ENCODE assay signal across 22 cellular contexts in genomic region chr4:8651661-8652180, GRCh38. TPM values are rescaled to one million over a fixed set of nuclear protein-coding genes. Genes with fewer than 3 reads are reported as not detected.
DNase-seq lines count a peak whose midpoint lies in the region; ATAC-seq, FAIRE-seq and TF ChIP-seq lines count a peak whose summit lies in the region.
"Had no signal": no experiment of that assay in that cellular context is flagged by ENCODE, and none has a peak within 500 bp of the region (broad histone marks: within the 10 kb centered on the region; RNA-seq: fewer than 3 reads in every experiment).

No MANE protein-coding gene starts in this region.

- no peak for TF ChIP-seq EP300 in sigmoid colon (IDR thresholded peaks at IDR 0.05)

- H3K9me3 ChIP-seq in H9 (ENCODE audit: control insufficient read depth, low read depth, low read length) (no peaks in the 10 kb centered on the region), sigmoid colon (no peaks in the 10 kb centered on the region)
- no peaks in the 10 kb centered on the region for H3K9me3 ChIP-seq in CD4-positive, alpha-beta memory T cell (ENCODE audit: control insufficient read depth in 1 of 2, low read length in 2 of 2)
- no peaks in the 10 kb centered on the region for H3K9me3 ChIP-seq in CD8-positive, alpha-beta T cell (ENCODE audit: low read length)

- H3K56ac ChIP-seq in H9 (ENCODE audit: insufficient read length, low read depth, low read length) = no peak overlapping the region

- no peak overlapping the region for H3K4ac ChIP-seq in H9 (ENCODE audit: low read depth, low read length)

- FAIRE-seq in D721Med (lab: Jason Lieb, UNC) = no peak
- FAIRE-seq: A204.1, GM12891 had no signal

- no peak overlapping the region for H4K5ac ChIP-seq in H9 (ENCODE audit: insufficient read length, low read depth, low read length)

- no peak overlapping the region for H2BK5ac ChIP-seq in H9 (ENCODE audit: insufficient read length, low read length)

- H3K27me3 ChIP-seq in H9 (ENCODE audit: insufficient read depth, low read length) (no peaks in the 10 kb centered on the region), sigmoid colon (peaks cover 0 to 29% (median 0%) of the 10 kb centered on the region in 3 donors)
- H3K27me3 ChIP-seq in CD4-positive, alpha-beta memory T cell (ENCODE audit: insufficient read depth, low read length) = no peaks in the 10 kb centered on the region
- H3K27me3 ChIP-seq in CD8-positive, alpha-beta T cell (ENCODE audit: insufficient read depth, low read length) = no peaks in the 10 kb centered on the region
- H3K27me3 ChIP-seq: BE2C had no signal

- peaks cover 8 to 14% of the 10 kb centered on the region in 2 experiments for H3K4me1 Mint-ChIP-seq in H9
- no peaks in the 10 kb centered on the region for H3K4me1 Mint-ChIP-seq in mesothelial cell of epicardium
- H3K4me1 Mint-ChIP-seq in CD4-positive, alpha-beta memory T cell = no peaks in the 10 kb centered on the region
- no peaks in the 10 kb centered on the region for H3K4me1 Mint-ChIP-seq in CD8-positive, alpha-beta T cell (ENCODE audit: low read depth)
- H3K4me1 Mint-ChIP-seq: CD4-positive, CD25-positive, alpha-beta regulatory T cell had no signal

- H3K36me3 Mint-ChIP-seq in H9 (ENCODE audit: insufficient read depth in 1 of 3, low read depth in 3 of 3) = no peaks in the 10 kb centered on the region
- no peaks in the 10 kb centered on the region for H3K36me3 Mint-ChIP-seq in mesothelial cell of epicardium
- no peaks in the 10 kb centered on the region for H3K36me3 Mint-ChIP-seq in CD4-positive, alpha-beta memory T cell
- no peaks in the 10 kb centered on the region for H3K36me3 Mint-ChIP-seq in CD8-positive, alpha-beta T cell
- H3K36me3 Mint-ChIP-seq: CD4-positive, CD25-positive, alpha-beta regulatory T cell had no signal

- DNase-seq in H9 (peak; percentile 19), coronary artery (ENCODE audit: low spot score) (peak; percentile 46), mesothelial cell of epicardium (ENCODE audit: low spot score in 2 of 2, unreplicated experiment in 2 of 2) (peak; percentile 14 to 30), sigmoid colon (peak; percentile 36), cerebellar cortex (ENCODE audit: low spot score) (no peak), D721Med (ENCODE audit: insufficient read length, low spot score) (no peak)
- DNase-seq in CD4-positive, alpha-beta memory T cell = no peak
- no peak for DNase-seq in CD8-positive, alpha-beta T cell
- DNase-seq: BE2C; Calu3; CD4-positive, CD25-positive, alpha-beta regulatory T cell; DMS53; EL; HFFc6; NCI-H1417; NCI-H187 treated with DMSO at 0.1 percent for 48 hours; NCI-H526; PC-3; SJCRH30 had no signal

- ATAC-seq in CD8-positive, alpha-beta T cell = no peak
- ATAC-seq: PC-3 had no signal

- H3K9me3 Mint-ChIP-seq in H9 (peaks cover 0 to 7% of the 10 kb centered on the region in 2 experiments; a peak in 2 of 5 replicates), mesothelial cell of epicardium (peaks cover 4% of the 10 kb centered on the region)
- H3K9me3 Mint-ChIP-seq in CD4-positive, alpha-beta memory T cell = peaks cover 0 to 5% (median 2%) of the 10 kb centered on the region in 8 donors
- peaks cover 2% of the 10 kb centered on the region for H3K9me3 Mint-ChIP-seq in CD8-positive, alpha-beta T cell
- H3K9me3 Mint-ChIP-seq: HFFc6 had no signal

- H3K4me1 ChIP-seq in H9 (ENCODE audit: insufficient read depth, low read length) = no peaks in the 10 kb centered on the region
- no peaks in the 10 kb centered on the region for H3K4me1 ChIP-seq in sigmoid colon
- H3K4me1 ChIP-seq in CD4-positive, alpha-beta memory T cell (ENCODE audit: insufficient read depth, low read length) = no peaks in the 10 kb centered on the region
- no peaks in the 10 kb centered on the region for H3K4me1 ChIP-seq in CD8-positive, alpha-beta T cell (ENCODE audit: insufficient read depth, low read length)
- H3K4me1 ChIP-seq: BE2C, SJCRH30 had no signal

- H3K14ac ChIP-seq in H9 (ENCODE audit: insufficient read depth, low read length) = peak overlapping the region; percentile 10; the same call in 1 of the 2 replicates

- WGBS in H9 (ENCODE audit: extremely low coverage, insufficient read length, low lambda C conversion rate) = no CpG with 5 or more reads among the region's 18 CpGs
- WGBS in sigmoid colon, 2 donors = 74 to 83% methylated on average over 18 of the region's 18 CpGs

- intact Hi-C loops in sigmoid colon (cut with DNase I) = no loop called here
- intact Hi-C loops in CD4-positive, alpha-beta memory T cell (cut with micrococcal nuclease) = no loop called here
- intact Hi-C loops in CD8-positive, alpha-beta T cell (cut with DNase I, micrococcal nuclease) = no loop called here

- H2AFZ ChIP-seq in H9 (ENCODE audit: low read length) = no peak overlapping the region

- no peak overlapping the region for H3K23ac ChIP-seq in H9 (ENCODE audit: insufficient read length, low read depth, low read length)

- no peak overlapping the region for H2BK15ac ChIP-seq in H9 (ENCODE audit: low read depth, low read length)

- no peak overlapping the region for H3K27ac Mint-ChIP-seq in H9
- no peak overlapping the region for H3K27ac Mint-ChIP-seq in mesothelial cell of epicardium
- no peak overlapping the region for H3K27ac Mint-ChIP-seq in CD4-positive, alpha-beta memory T cell
- H3K27ac Mint-ChIP-seq in CD8-positive, alpha-beta T cell = no peak overlapping the region
- H3K27ac Mint-ChIP-seq: CD4-positive, CD25-positive, alpha-beta regulatory T cell; HFFc6 had no signal

- TF ChIP-seq CTCF in H9 (conservative IDR thresholded peaks at IDR 0.05) (no peak), coronary artery (IDR thresholded peaks at IDR 0.05) (no peak), mesothelial cell of epicardium (IDR thresholded peaks at IDR 0.05; ENCODE audit: unreplicated experiment) (no peak), sigmoid colon (IDR thresholded peaks at IDR 0.05) (no peak), D721Med (IDR thresholded peaks at IDR 0.05; ENCODE audit: insufficient read depth, missing control alignments) (no peak)
- TF ChIP-seq CTCF in CD8-positive, alpha-beta T cell (IDR thresholded peaks at IDR 0.05) = no peak

- H3K79me1 ChIP-seq in H9 (ENCODE audit: insufficient read depth, low read depth, low read length, poor library complexity, severe bottlenecking) = no peaks in the 10 kb centered on the region

- no peaks in the 10 kb centered on the region for H3K79me2 ChIP-seq in H9 (ENCODE audit: insufficient read depth, low read length)

- no peak overlapping the region for H3T11ph ChIP-seq in H9 (ENCODE audit: low read length)

- H2AK5ac ChIP-seq in H9 (ENCODE audit: insufficient read length, low read length) = no peak overlapping the region

- H4K8ac ChIP-seq in H9 (replicated peaks; ENCODE audit: insufficient read length, low read depth, low read length) = no peak overlapping the region

- H2BK120ac ChIP-seq in H9 (ENCODE audit: low read depth, low read length, poor library complexity, severe bottlenecking) = no peak overlapping the region

- POLR2A ChIA-PET in CD4-positive, alpha-beta memory T cell (lab: Charles Lee; ENCODE audit: partially characterized antibody) = no interaction called here
- POLR2A ChIA-PET in CD8-positive, alpha-beta T cell (lab: Charles Lee) = no interaction called here

- no peak overlapping the region for H2BK12ac ChIP-seq in H9 (ENCODE audit: insufficient read length, low read depth, low read length)

- H3K9ac ChIP-seq in H9 (ENCODE audit: extremely low read depth, insufficient read length, low read length) = no peak overlapping the region

- CTCF ChIA-PET in CD4-positive, alpha-beta memory T cell (lab: Charles Lee; ENCODE audit: partially characterized antibody) = no interaction called here
- CTCF ChIA-PET in CD8-positive, alpha-beta T cell (lab: Charles Lee) = no interaction called here

- no peak overlapping the region for H3K4me3 Mint-ChIP-seq in H9
- no peak overlapping the region for H3K4me3 Mint-ChIP-seq in mesothelial cell of epicardium
- H3K4me3 Mint-ChIP-seq in CD4-positive, alpha-beta memory T cell = no peak overlapping the region
- H3K4me3 Mint-ChIP-seq in CD8-positive, alpha-beta T cell = no peak overlapping the region
- H3K4me3 Mint-ChIP-seq: CD4-positive, CD25-positive, alpha-beta regulatory T cell; HFFc6 had no signal

- H3K4me3 ChIP-seq in coronary artery (no peak overlapping the region), sigmoid colon (no peak overlapping the region)
- H3K4me3 ChIP-seq in CD4-positive, alpha-beta memory T cell (ENCODE audit: low read length in 2 of 2) = no peak overlapping the region
- H3K4me3 ChIP-seq in CD8-positive, alpha-beta T cell (ENCODE audit: low read depth, low read length) = no peak overlapping the region
- H3K4me3 ChIP-seq: SJCRH30 had no signal

- peaks cover 22% of the 10 kb centered on the region for H3K27me3 Mint-ChIP-seq in H9 (ENCODE audit: low read depth)
- peaks cover 37% of the 10 kb centered on the region for H3K27me3 Mint-ChIP-seq in mesothelial cell of epicardium (ENCODE audit: low read depth)
- H3K27me3 Mint-ChIP-seq in CD4-positive, alpha-beta memory T cell = peaks cover 1 to 5% of the 10 kb centered on the region in 2 donors
- no peaks in the 10 kb centered on the region for H3K27me3 Mint-ChIP-seq in CD8-positive, alpha-beta T cell (ENCODE audit: low read depth)

- no peaks in the 10 kb centered on the region for H4K20me1 ChIP-seq in H9 (ENCODE audit: control insufficient read depth, insufficient read depth, insufficient read length)

- H3K36me3 ChIP-seq in sigmoid colon = no peaks in the 10 kb centered on the region
- H3K36me3 ChIP-seq in CD4-positive, alpha-beta memory T cell (ENCODE audit: insufficient read depth, low read length) = no peaks in the 10 kb centered on the region
- no peaks in the 10 kb centered on the region for H3K36me3 ChIP-seq in CD8-positive, alpha-beta T cell (ENCODE audit: insufficient read depth, low read length)
- H3K36me3 ChIP-seq: BE2C, SJCRH30 had no signal

- H3K23me2 ChIP-seq in H9 (ENCODE audit: insufficient read length, low read depth, low read length, poor library complexity, severe bottlenecking) = no peaks in the 10 kb centered on the region

- no peak overlapping the region for H3K18ac ChIP-seq in H9 (ENCODE audit: insufficient read length, low read depth, low read length)

- no peak overlapping the region for H3K4me2 ChIP-seq in H9 (ENCODE audit: insufficient read depth, insufficient read length, low read length)

- H4K91ac ChIP-seq in H9 (ENCODE audit: insufficient read length, low read depth, low read length) = no peak overlapping the region

- H2BK20ac ChIP-seq in H9 (ENCODE audit: low read depth, low read length, poor library complexity, severe bottlenecking) = no peak overlapping the region

- H3K27ac ChIP-seq in H9 (ENCODE audit: insufficient read length, low read depth, low read length) (no peak overlapping the region), coronary artery (no peak overlapping the region), sigmoid colon (no peak overlapping the region)
- no peak overlapping the region for H3K27ac ChIP-seq in CD4-positive, alpha-beta memory T cell (ENCODE audit: low read depth, low read length)
- no peak overlapping the region for H3K27ac ChIP-seq in CD8-positive, alpha-beta T cell (ENCODE audit: low read depth, low read length)
- H3K27ac ChIP-seq: RWPE1, SJCRH30 had no signal

- no peak for TF ChIP-seq POLR2A in sigmoid colon (IDR thresholded peaks at IDR 0.05)

RNA-seq across cellular contexts. Expression of gene CPZ, which starts 59.2 kb away (rescaled TPM):
- total RNA-seq in H9 (2021) (36.4 and 37.3 TPM in 2 replicates), mesothelial cell of epicardium (32.0 to 38.6 TPM (median 32.8 TPM) in 3 replicates), sigmoid colon (1 to 10 TPM in 3 of 4 donors, under 1 TPM in 1; 0.54 to 8.3 (median 3.0) TPM)
- 1 to 10 TPM in 2 of 3 donors, under 1 TPM in 1; 0.46 to 2.4 (median 1.8) TPM for polyA plus RNA-seq in sigmoid colon
- not detected for total RNA-seq in CD4-positive, alpha-beta memory T cell
- not detected for polyA plus RNA-seq in CD4-positive, alpha-beta memory T cell
- total RNA-seq in CD8-positive, alpha-beta T cell = not detected
- total RNA-seq: Calu3; CD4-positive, CD25-positive, alpha-beta regulatory T cell had no signal
- polyA plus RNA-seq: CD4-positive, CD25-positive, alpha-beta regulatory T cell had no signal

Comparison
In these comparisons a context has a peak if more than half of its experiments do, and no peak if none do; other contexts are left out.
1. DNase-seq: peak in H9 (single experiment), coronary artery (single experiment), mesothelial cell of epicardium (2 of 2) and sigmoid colon (single experiment); none in cerebellar cortex (single experiment), D721Med (single experiment), CD4-positive, alpha-beta memory T cell (0 of 5) and CD8-positive, alpha-beta T cell (0 of 7).